Comparison of ENCODE assay signal across 1 cellular context in the genomic region with DNA sequence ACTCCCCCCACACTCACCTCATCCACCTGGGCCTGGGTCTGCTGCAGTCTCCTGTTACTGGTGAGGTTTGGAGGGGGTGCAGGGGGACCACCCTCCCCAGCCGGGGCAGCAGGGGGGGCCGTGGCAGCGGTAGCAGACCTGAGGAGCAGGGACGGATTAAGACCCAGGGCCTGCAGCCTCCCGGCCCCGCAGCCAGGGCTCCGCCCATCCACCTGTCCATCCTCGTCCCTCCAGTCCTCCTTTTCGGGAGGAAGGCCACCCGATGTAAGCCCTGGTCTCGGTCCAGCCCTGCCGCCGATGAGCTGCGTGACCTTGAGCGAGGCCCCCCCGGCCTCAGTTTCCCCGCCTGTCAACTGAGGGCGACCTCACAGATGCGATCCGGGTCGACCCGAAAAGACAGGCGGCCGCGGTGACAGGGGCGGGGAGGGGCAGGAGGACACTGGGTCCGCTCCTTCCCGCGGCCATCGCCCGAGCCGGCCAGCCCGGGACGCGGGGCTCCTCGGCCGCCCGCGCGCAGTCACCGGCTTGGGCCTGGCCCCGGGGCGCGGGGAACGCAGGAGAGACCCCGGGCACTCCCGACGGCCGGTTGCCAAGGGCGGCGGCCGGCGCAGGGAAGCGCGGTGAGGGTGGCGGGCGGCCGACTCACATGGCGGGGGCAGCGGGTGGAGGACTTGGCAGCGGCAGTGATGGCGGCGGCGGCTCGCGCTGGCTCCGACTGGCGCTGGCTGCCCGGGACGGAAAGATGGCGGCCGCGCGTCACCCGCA.
TF ChIP-seq lines count a peak whose summit lies in the region.

A gene with protein sequence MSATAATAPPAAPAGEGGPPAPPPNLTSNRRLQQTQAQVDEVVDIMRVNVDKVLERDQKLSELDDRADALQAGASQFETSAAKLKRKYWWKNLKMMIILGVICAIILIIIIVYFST (minus strand): TSS at position 717 of the 765 bp plus-strand sequence. CDS start 69 bp downstream, at position 648.

TF ChIP-seq in GM12878, 131 proteins besides CTCF, POLR2A, EP300 and RAD21 (continued from another document and continues in another):
- TF ChIP-seq, protein P1, sequence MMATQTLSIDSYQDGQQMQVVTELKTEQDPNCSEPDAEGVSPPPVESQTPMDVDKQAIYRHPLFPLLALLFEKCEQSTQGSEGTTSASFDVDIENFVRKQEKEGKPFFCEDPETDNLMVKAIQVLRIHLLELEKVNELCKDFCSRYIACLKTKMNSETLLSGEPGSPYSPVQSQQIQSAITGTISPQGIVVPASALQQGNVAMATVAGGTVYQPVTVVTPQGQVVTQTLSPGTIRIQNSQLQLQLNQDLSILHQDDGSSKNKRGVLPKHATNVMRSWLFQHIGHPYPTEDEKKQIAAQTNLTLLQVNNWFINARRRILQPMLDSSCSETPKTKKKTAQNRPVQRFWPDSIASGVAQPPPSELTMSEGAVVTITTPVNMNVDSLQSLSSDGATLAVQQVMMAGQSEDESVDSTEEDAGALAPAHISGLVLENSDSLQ (IDR thresholded peaks at IDR 0.05) = no peak
- TF ChIP-seq FOXK2 (IDR thresholded peaks at IDR 0.05) (no peak), EED (IDR thresholded peaks at IDR 0.05; ENCODE audit: low read depth) (no peak), STAT1 (conservative IDR thresholded peaks at IDR 0.05) (peak; percentile 64; the same call in 1 of the 2 replicates), ZNF207 (IDR thresholded peaks at IDR 0.05; ENCODE audit: borderline replicate concordance) (no peak), POLR2AphosphoS2 (IDR thresholded peaks at IDR 0.05; ENCODE audit: low read depth, low read length) (peak; percentile 78; the same call in 1 of the 2 replicates), MTA2 (IDR thresholded peaks at IDR 0.05; ENCODE audit: low read depth) (no peak), LARP7 (IDR thresholded peaks at IDR 0.05) (peak; percentile 95), IKZF1 (conservative IDR thresholded peaks at IDR 0.05) (peak; percentile 69), NFIC (IDR thresholded peaks at IDR 0.05; ENCODE audit: low read depth, low read length) (no peak), TAF1 (IDR thresholded peaks at IDR 0.05; ENCODE audit: borderline replicate concordance, low read depth, low read length) (peak; percentile 66; the same call in 1 of the 2 replicates), PML (IDR thresholded peaks at IDR 0.05; ENCODE audit: low read length) (no peak), FOS (IDR thresholded peaks at IDR 0.05; ENCODE audit: borderline replicate concordance, extremely low read depth, insufficient read length) (no peak), YY1 (IDR thresholded peaks at IDR 0.05; ENCODE audit: low read depth, low read length) (peak; percentile 96), BACH1 (IDR thresholded peaks at IDR 0.05; ENCODE audit: borderline replicate concordance) (peak; percentile 93), CHD1 (IDR thresholded peaks at IDR 0.05; ENCODE audit: low read depth, low read length) (peak; percentile 32; the same call in 1 of the 2 replicates), ZNF24 (IDR thresholded peaks at IDR 0.05) (peak; percentile 67), RB1 (IDR thresholded peaks at IDR 0.05; ENCODE audit: borderline replicate concordance) (0 out of 2 replicates have a peak, but pooled peaks have one; percentile 46), SMARCA5 (IDR thresholded peaks at IDR 0.05) (peak; percentile 82), ZSCAN29 (IDR thresholded peaks at IDR 0.05) (peak; percentile 60; the same call in 1 of the 2 replicates), CREB1 (IDR thresholded peaks at IDR 0.05; ENCODE audit: low read depth) (peak; percentile 52; the same call in 1 of the 2 replicates), NFXL1 (IDR thresholded peaks at IDR 0.05; ENCODE audit: borderline replicate concordance) (0 out of 2 replicates have a peak, but pooled peaks have one; percentile 74), KAT2A (conservative IDR thresholded peaks at IDR 0.05; ENCODE audit: control insufficient read depth, low read depth, low read length) (no peak), MYB (IDR thresholded peaks at IDR 0.05; ENCODE audit: borderline replicate concordance, low read depth, low read length) (no peak), SMC3 (IDR thresholded peaks at IDR 0.05; ENCODE audit: borderline replicate concordance, low read length) (no peak), NBN (IDR thresholded peaks at IDR 0.05) (no peak), POLR2AphosphoS5 (IDR thresholded peaks at IDR 0.05; ENCODE audit: low read length) (peak; percentile 71; the same call in 1 of the 2 replicates), SMAD1 (IDR thresholded peaks at IDR 0.05; ENCODE audit: low read depth, partially characterized antibody) (no peak), HDGF (IDR thresholded peaks at IDR 0.05) (no peak), WRNIP1 (IDR thresholded peaks at IDR 0.05; ENCODE audit: borderline replicate concordance, low read depth, low read length) (no peak), CHD4 (IDR thresholded peaks at IDR 0.05) (no peak)
- TF ChIP-seq, protein P2, sequence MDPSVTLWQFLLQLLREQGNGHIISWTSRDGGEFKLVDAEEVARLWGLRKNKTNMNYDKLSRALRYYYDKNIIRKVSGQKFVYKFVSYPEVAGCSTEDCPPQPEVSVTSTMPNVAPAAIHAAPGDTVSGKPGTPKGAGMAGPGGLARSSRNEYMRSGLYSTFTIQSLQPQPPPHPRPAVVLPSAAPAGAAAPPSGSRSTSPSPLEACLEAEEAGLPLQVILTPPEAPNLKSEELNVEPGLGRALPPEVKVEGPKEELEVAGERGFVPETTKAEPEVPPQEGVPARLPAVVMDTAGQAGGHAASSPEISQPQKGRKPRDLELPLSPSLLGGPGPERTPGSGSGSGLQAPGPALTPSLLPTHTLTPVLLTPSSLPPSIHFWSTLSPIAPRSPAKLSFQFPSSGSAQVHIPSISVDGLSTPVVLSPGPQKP (IDR thresholded peaks at IDR 0.05; ENCODE audit: low read depth, low read length) = no peak
- TF ChIP-seq, protein P3, sequence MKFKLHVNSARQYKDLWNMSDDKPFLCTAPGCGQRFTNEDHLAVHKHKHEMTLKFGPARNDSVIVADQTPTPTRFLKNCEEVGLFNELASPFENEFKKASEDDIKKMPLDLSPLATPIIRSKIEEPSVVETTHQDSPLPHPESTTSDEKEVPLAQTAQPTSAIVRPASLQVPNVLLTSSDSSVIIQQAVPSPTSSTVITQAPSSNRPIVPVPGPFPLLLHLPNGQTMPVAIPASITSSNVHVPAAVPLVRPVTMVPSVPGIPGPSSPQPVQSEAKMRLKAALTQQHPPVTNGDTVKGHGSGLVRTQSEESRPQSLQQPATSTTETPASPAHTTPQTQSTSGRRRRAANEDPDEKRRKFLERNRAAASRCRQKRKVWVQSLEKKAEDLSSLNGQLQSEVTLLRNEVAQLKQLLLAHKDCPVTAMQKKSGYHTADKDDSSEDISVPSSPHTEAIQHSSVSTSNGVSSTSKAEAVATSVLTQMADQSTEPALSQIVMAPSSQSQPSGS (IDR thresholded peaks at IDR 0.05; ENCODE audit: low read length) = no peak
- TF ChIP-seq, protein P4, sequence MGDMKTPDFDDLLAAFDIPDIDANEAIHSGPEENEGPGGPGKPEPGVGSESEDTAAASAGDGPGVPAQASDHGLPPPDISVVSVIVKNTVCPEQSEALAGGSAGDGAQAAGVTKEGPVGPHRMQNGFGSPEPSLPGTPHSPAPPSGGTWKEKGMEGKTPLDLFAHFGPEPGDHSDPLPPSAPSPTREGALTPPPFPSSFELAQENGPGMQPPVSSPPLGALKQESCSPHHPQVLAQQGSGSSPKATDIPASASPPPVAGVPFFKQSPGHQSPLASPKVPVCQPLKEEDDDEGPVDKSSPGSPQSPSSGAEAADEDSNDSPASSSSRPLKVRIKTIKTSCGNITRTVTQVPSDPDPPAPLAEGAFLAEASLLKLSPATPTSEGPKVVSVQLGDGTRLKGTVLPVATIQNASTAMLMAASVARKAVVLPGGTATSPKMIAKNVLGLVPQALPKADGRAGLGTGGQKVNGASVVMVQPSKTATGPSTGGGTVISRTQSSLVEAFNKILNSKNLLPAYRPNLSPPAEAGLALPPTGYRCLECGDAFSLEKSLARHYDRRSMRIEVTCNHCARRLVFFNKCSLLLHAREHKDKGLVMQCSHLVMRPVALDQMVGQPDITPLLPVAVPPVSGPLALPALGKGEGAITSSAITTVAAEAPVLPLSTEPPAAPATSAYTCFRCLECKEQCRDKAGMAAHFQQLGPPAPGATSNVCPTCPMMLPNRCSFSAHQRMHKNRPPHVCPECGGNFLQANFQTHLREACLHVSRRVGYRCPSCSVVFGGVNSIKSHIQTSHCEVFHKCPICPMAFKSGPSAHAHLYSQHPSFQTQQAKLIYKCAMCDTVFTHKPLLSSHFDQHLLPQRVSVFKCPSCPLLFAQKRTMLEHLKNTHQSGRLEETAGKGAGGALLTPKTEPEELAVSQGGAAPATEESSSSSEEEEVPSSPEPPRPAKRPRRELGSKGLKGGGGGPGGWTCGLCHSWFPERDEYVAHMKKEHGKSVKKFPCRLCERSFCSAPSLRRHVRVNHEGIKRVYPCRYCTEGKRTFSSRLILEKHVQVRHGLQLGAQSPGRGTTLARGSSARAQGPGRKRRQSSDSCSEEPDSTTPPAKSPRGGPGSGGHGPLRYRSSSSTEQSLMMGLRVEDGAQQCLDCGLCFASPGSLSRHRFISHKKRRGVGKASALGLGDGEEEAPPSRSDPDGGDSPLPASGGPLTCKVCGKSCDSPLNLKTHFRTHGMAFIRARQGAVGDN (IDR thresholded peaks at IDR 0.05) = peak; percentile 82; the same call in 1 of the 2 replicates
- TF ChIP-seq, protein P5, sequence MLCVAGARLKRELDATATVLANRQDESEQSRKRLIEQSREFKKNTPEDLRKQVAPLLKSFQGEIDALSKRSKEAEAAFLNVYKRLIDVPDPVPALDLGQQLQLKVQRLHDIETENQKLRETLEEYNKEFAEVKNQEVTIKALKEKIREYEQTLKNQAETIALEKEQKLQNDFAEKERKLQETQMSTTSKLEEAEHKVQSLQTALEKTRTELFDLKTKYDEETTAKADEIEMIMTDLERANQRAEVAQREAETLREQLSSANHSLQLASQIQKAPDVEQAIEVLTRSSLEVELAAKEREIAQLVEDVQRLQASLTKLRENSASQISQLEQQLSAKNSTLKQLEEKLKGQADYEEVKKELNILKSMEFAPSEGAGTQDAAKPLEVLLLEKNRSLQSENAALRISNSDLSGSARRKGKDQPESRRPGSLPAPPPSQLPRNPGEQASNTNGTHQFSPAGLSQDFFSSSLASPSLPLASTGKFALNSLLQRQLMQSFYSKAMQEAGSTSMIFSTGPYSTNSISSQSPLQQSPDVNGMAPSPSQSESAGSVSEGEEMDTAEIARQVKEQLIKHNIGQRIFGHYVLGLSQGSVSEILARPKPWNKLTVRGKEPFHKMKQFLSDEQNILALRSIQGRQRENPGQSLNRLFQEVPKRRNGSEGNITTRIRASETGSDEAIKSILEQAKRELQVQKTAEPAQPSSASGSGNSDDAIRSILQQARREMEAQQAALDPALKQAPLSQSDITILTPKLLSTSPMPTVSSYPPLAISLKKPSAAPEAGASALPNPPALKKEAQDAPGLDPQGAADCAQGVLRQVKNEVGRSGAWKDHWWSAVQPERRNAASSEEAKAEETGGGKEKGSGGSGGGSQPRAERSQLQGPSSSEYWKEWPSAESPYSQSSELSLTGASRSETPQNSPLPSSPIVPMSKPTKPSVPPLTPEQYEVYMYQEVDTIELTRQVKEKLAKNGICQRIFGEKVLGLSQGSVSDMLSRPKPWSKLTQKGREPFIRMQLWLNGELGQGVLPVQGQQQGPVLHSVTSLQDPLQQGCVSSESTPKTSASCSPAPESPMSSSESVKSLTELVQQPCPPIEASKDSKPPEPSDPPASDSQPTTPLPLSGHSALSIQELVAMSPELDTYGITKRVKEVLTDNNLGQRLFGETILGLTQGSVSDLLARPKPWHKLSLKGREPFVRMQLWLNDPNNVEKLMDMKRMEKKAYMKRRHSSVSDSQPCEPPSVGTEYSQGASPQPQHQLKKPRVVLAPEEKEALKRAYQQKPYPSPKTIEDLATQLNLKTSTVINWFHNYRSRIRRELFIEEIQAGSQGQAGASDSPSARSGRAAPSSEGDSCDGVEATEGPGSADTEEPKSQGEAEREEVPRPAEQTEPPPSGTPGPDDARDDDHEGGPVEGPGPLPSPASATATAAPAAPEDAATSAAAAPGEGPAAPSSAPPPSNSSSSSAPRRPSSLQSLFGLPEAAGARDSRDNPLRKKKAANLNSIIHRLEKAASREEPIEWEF (IDR thresholded peaks at IDR 0.05; ENCODE audit: insufficient replicate concordance, low read depth, low read length) = no peak
- TF ChIP-seq, protein P6, sequence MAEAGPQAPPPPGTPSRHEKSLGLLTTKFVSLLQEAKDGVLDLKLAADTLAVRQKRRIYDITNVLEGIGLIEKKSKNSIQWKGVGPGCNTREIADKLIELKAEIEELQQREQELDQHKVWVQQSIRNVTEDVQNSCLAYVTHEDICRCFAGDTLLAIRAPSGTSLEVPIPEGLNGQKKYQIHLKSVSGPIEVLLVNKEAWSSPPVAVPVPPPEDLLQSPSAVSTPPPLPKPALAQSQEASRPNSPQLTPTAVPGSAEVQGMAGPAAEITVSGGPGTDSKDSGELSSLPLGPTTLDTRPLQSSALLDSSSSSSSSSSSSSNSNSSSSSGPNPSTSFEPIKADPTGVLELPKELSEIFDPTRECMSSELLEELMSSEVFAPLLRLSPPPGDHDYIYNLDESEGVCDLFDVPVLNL (IDR thresholded peaks at IDR 0.05; ENCODE audit: low read depth, low read length) = no peak
- TF ChIP-seq, protein P7, sequence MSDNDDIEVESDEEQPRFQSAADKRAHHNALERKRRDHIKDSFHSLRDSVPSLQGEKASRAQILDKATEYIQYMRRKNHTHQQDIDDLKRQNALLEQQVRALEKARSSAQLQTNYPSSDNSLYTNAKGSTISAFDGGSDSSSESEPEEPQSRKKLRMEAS (IDR thresholded peaks at IDR 0.05; ENCODE audit: low read depth, low read length) = no peak; the same call in 1 of the 2 replicates
- TF ChIP-seq, protein P8, sequence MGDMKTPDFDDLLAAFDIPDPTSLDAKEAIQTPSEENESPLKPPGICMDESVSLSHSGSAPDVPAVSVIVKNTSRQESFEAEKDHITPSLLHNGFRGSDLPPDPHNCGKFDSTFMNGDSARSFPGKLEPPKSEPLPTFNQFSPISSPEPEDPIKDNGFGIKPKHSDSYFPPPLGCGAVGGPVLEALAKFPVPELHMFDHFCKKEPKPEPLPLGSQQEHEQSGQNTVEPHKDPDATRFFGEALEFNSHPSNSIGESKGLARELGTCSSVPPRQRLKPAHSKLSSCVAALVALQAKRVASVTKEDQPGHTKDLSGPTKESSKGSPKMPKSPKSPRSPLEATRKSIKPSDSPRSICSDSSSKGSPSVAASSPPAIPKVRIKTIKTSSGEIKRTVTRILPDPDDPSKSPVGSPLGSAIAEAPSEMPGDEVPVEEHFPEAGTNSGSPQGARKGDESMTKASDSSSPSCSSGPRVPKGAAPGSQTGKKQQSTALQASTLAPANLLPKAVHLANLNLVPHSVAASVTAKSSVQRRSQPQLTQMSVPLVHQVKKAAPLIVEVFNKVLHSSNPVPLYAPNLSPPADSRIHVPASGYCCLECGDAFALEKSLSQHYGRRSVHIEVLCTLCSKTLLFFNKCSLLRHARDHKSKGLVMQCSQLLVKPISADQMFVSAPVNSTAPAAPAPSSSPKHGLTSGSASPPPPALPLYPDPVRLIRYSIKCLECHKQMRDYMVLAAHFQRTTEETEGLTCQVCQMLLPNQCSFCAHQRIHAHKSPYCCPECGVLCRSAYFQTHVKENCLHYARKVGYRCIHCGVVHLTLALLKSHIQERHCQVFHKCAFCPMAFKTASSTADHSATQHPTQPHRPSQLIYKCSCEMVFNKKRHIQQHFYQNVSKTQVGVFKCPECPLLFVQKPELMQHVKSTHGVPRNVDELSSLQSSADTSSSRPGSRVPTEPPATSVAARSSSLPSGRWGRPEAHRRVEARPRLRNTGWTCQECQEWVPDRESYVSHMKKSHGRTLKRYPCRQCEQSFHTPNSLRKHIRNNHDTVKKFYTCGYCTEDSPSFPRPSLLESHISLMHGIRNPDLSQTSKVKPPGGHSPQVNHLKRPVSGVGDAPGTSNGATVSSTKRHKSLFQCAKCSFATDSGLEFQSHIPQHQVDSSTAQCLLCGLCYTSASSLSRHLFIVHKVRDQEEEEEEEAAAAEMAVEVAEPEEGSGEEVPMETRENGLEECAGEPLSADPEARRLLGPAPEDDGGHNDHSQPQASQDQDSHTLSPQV (IDR thresholded peaks at IDR 0.05) = no peak
